ENCODE assay signal across 8 cellular contexts in genomic region chr10:119028900-119029612, GRCh38. TPM values are rescaled to one million over a fixed set of nuclear protein-coding genes. Genes with fewer than 3 reads are reported as not detected.
DNase-seq lines count a peak whose midpoint lies in the region; TF ChIP-seq lines count a peak whose summit lies in the region.

No MANE protein-coding gene starts in this region.

- H3K4me1 ChIP-seq in DOHH2 (ENCODE audit: control insufficient read depth, low read length) (peaks cover 40% of the 10 kb centered on the region), GM23248 (ENCODE audit: insufficient read depth) (peaks cover 8% of the 10 kb centered on the region)

- 10 to 18% methylated on average over 33 to 57 of the region's 68 CpGs for WGBS in GM23248 (ENCODE audit: low coverage in 1 of 2, low lambda C conversion rate in 2 of 2, missing lambda C conversion rate in 2 of 2), 2 experiments

- in situ Hi-C loops in GM23248 (cut with MboI): no loop called here

- H3F3A ChIP-seq in DOHH2 (ENCODE audit: control insufficient read depth, insufficient read depth) (peaks cover 36% of the 10 kb centered on the region), GM23248 (ENCODE audit: insufficient read depth) (peaks cover 30% of the 10 kb centered on the region)

- H3K9me3 Mint-ChIP-seq in activated naive CD8-positive, alpha-beta T cell (ENCODE audit: low read depth): no peaks in the 10 kb centered on the region
- H3K9me3 Mint-ChIP-seq in osteocyte (ENCODE audit: unreplicated experiment): no peaks in the 10 kb centered on the region

- H3K27ac Mint-ChIP-seq in activated naive CD8-positive, alpha-beta T cell: no peak overlapping the region
- H3K27ac Mint-ChIP-seq in osteocyte (ENCODE audit: unreplicated experiment): no peak overlapping the region

- no peak overlapping the region; the same call in 1 of the 2 replicates for H2AFZ ChIP-seq in GM23248

- H3K79me2 ChIP-seq in DOHH2 (ENCODE audit: control insufficient read depth, low read length) (peaks cover 8% of the 10 kb centered on the region), GM23248 (ENCODE audit: insufficient read depth) (no peaks in the 10 kb centered on the region)

- H3K27me3 Mint-ChIP-seq in activated naive CD8-positive, alpha-beta T cell: no peaks in the 10 kb centered on the region
- no peaks in the 10 kb centered on the region for H3K27me3 Mint-ChIP-seq in osteocyte (ENCODE audit: unreplicated experiment)

- H3K9ac ChIP-seq in GM23248: no peak overlapping the region

- peak; percentile 79 for DNase-seq in GM23248
- peak; percentile 75 for DNase-seq in LoVo (ENCODE audit: low spot score)
- peak; percentile 53 for DNase-seq in SKM-1 (lab: John Stamatoyannopoulos, UW; ENCODE audit: unreplicated experiment)
- DNase-seq in head of caudate nucleus: peak; percentile 77 to 97 (median 93)
- DNase-seq in osteocyte (ENCODE audit: extremely low spot score, unreplicated experiment): peak; percentile 96

- TF ChIP-seq CTCF in DOHH2 (IDR thresholded peaks at IDR 0.05; ENCODE audit: low read depth, low read length, poor library complexity, severe bottlenecking) (no peak), osteocyte (IDR thresholded peaks at IDR 0.05) (peak; percentile 42)

- H3K4me3 ChIP-seq in DOHH2 (ENCODE audit: low read length): peak overlapping the region; percentile 41
- H3K4me3 ChIP-seq in GM23248: peak overlapping the region; percentile 58

- H3K27me3 ChIP-seq in DOHH2 (ENCODE audit: control insufficient read depth, low read length): peaks cover 3% of the 10 kb centered on the region
- H3K27me3 ChIP-seq in GM23248 (replicated peaks; ENCODE audit: insufficient read depth): no peaks in the 10 kb centered on the region

- H3K4me2 ChIP-seq in DOHH2 (ENCODE audit: low read length) (peak overlapping the region; percentile 52), GM23248 (ENCODE audit: unreplicated experiment) (peak overlapping the region; percentile 55)

- H3K36me3 Mint-ChIP-seq in activated naive CD8-positive, alpha-beta T cell: peaks cover 7% of the 10 kb centered on the region
- peaks cover 10% of the 10 kb centered on the region for H3K36me3 Mint-ChIP-seq in osteocyte (ENCODE audit: unreplicated experiment)

- H3K36me3 ChIP-seq in DOHH2 (ENCODE audit: control insufficient read depth, low read length): peaks cover 24% of the 10 kb centered on the region
- peaks cover 13% of the 10 kb centered on the region for H3K36me3 ChIP-seq in GM23248 (ENCODE audit: low read depth)

- H3K4me1 Mint-ChIP-seq in activated naive CD8-positive, alpha-beta T cell (ENCODE audit: low read depth): peaks cover 18% of the 10 kb centered on the region
- peaks cover 56% of the 10 kb centered on the region for H3K4me1 Mint-ChIP-seq in osteocyte (ENCODE audit: unreplicated experiment)

- H4K20me1 ChIP-seq in DOHH2 (ENCODE audit: control insufficient read depth, insufficient read depth, low read depth, low read length) (peaks cover 4% of the 10 kb centered on the region; the same call in 1 of the 2 replicates), GM23248 (ENCODE audit: insufficient read depth) (no peaks in the 10 kb centered on the region)

- H3K27ac ChIP-seq in DOHH2 (ENCODE audit: low read depth, low read length) (no peak overlapping the region), GM23248 (no peak overlapping the region), temporal lobe (ENCODE audit: low read depth, low read length) (peak overlapping the region; percentile 72)

- intact Hi-C loops in head of caudate nucleus (cut with DNase I): no loop called here

- no peaks in the 10 kb centered on the region for H3K9me2 ChIP-seq in DOHH2 (replicated peaks; ENCODE audit: control insufficient read depth, low read length)
- no peaks in the 10 kb centered on the region for H3K9me2 ChIP-seq in GM23248 (ENCODE audit: insufficient read depth)

- H3K9me3 ChIP-seq in DOHH2 (ENCODE audit: control insufficient read depth, insufficient read depth, low read length) (no peaks in the 10 kb centered on the region), GM23248 (ENCODE audit: low read depth) (no peaks in the 10 kb centered on the region)

- peak overlapping the region; percentile 74 for H3K4me3 Mint-ChIP-seq in activated naive CD8-positive, alpha-beta T cell
- peak overlapping the region; percentile 64 for H3K4me3 Mint-ChIP-seq in osteocyte (ENCODE audit: unreplicated experiment)

RNA-seq across cellular contexts. Expression of gene NANOS1, which starts 0.5 kb away (rescaled TPM):
- total RNA-seq in GM23248 (2014; rRNA removed; shearing (Covaris generic)): under 0.01 and 1.3 TPM in 2 replicates
- 0.15 and 0.18 TPM in 2 replicates for polyA plus RNA-seq in GM23248 (2016; fragmentation: Nextera tagmentation; extraction: Ambion mirVana)
- total RNA-seq in osteocyte (9.1 and 9.6 TPM in 2 replicates), temporal lobe (5.2 TPM)

RNA-seq across cellular contexts. Expression of gene EIF3A, which starts 51.6 kb away (rescaled TPM):
- total RNA-seq in GM23248 (2014; rRNA removed; shearing (Covaris generic)): 91.3 and 98.6 TPM in 2 replicates
- 74.5 and 74.9 TPM in 2 replicates for polyA plus RNA-seq in GM23248 (2016; fragmentation: Nextera tagmentation; extraction: Ambion mirVana)
- total RNA-seq in osteocyte: 146 and 147 TPM in 2 replicates
- total RNA-seq in temporal lobe: 66.1 TPM
